21 cellular contexts compared by ENCODE assay signal in the genomic region with DNA sequence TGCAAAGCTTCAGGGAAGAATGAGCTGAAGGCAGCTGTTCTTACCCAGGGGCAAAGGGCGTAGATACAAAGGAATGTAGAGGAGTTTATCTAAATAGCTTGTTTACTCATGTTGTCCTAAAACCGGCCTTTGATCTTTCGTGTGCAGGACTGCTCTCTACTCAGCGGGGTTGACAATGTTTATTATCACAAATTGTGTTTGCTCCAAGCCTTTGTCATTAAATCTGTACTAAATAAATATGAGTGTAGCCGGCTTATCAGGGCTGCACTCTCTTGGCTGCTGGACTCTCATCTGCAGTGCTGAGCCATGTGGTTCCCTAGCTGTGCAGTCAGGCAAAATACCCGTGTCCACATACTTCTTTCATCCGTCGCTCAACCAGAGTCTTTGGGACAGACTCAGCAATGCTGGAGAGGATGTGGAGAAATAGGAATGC.
"Had no signal": no experiment of that assay in that cellular context is flagged by ENCODE, and none has a peak within 500 bp of the region (broad histone marks: within the 10 kb centered on the region; RNA-seq: fewer than 3 reads in every experiment).

No MANE protein-coding gene starts in this region.

- H3K4me3 Mint-ChIP-seq: dendritic cell treated with granulocyte-macrophage colony-stimulating factor and Interleukin-4, amounts not matched to agents 40 ng/mL and 50 ng/mL, for 4 days; effector memory CD8-positive, alpha-beta T cell; natural killer cell; neural crest cell; stimulated activated naive B cell treated with anti-CD40 and anti-IgM and Interleukin-4, amounts not matched to agents 10 μg/mL and 1 μg/mL and 100 μg/mL, for 72 hours; stimulated activated naive CD8-positive, alpha-beta T cell treated with anti-CD3 and anti-CD28 coated beads, Interleukin-15, amount 100 ng/mL, for 72 hours; type B pancreatic cell had no signal

- H3K36me3 Mint-ChIP-seq: natural killer cell; stimulated activated naive B cell treated with anti-CD40 and anti-IgM and Interleukin-4, amounts not matched to agents 10 μg/mL and 1 μg/mL and 100 μg/mL, for 72 hours had no signal

- H3K4me1 Mint-ChIP-seq: natural killer cell; neural crest cell; stimulated activated naive B cell treated with anti-CD40 and anti-IgM and Interleukin-4, amounts not matched to agents 10 μg/mL and 1 μg/mL and 100 μg/mL, for 72 hours; stimulated activated naive CD8-positive, alpha-beta T cell treated with anti-CD3 and anti-CD28 coated beads, Interleukin-15, amount 100 ng/mL, for 72 hours had no signal

- FAIRE-seq: colon, urothelium cell line had no signal

- DNase-seq: effector memory CD8-positive, alpha-beta T cell; erythroblast; foreskin melanocyte; head of caudate nucleus; hippocampal formation; kidney glomerular epithelial cell; mammary epithelial cell; natural killer cell; posterior cingulate gyrus; stimulated activated CD4-positive, alpha-beta T cell treated with anti-CD3 and anti-CD28 coated beads, Interleukin-2, amount 100 ng/mL, for 24 hours; stimulated activated CD4-positive, alpha-beta T cell treated with anti-CD3 and anti-CD28 coated beads, Interleukin-4, amount 100 ng/mL, for 4 hours; stimulated activated naive B cell treated with anti-CD40 and anti-IgM and Interleukin-4, amounts not matched to agents 10 μg/mL and 1 μg/mL and 100 μg/mL, for 72 hours; stimulated activated naive CD8-positive, alpha-beta T cell treated with anti-CD3 and anti-CD28 coated beads, Interleukin-15, amount 100 ng/mL, for 72 hours; substantia nigra had no signal

- ATAC-seq: effector memory CD8-positive, alpha-beta T cell; left lobe of liver; natural killer cell; sciatic nerve; stimulated activated naive B cell treated with anti-CD40 and anti-IgM and Interleukin-4, amounts not matched to agents 10 μg/mL and 1 μg/mL and 100 μg/mL, for 72 hours; stimulated activated naive CD8-positive, alpha-beta T cell treated with anti-CD3 and anti-CD28 coated beads, Interleukin-15, amount 100 ng/mL, for 72 hours had no signal

- H3K27ac Mint-ChIP-seq: dendritic cell treated with granulocyte-macrophage colony-stimulating factor and Interleukin-4, amounts not matched to agents 40 ng/mL and 50 ng/mL, for 4 days; effector memory CD8-positive, alpha-beta T cell; natural killer cell; stimulated activated naive B cell treated with anti-CD40 and anti-IgM and Interleukin-4, amounts not matched to agents 10 μg/mL and 1 μg/mL and 100 μg/mL, for 72 hours; stimulated activated naive CD8-positive, alpha-beta T cell treated with anti-CD3 and anti-CD28 coated beads, Interleukin-15, amount 100 ng/mL, for 72 hours; type B pancreatic cell had no signal

- H3K27me3 Mint-ChIP-seq: dendritic cell treated with granulocyte-macrophage colony-stimulating factor and Interleukin-4, amounts not matched to agents 40 ng/mL and 50 ng/mL, for 4 days; stimulated activated naive B cell treated with anti-CD40 and anti-IgM and Interleukin-4, amounts not matched to agents 10 μg/mL and 1 μg/mL and 100 μg/mL, for 72 hours; stimulated activated naive CD8-positive, alpha-beta T cell treated with anti-CD3 and anti-CD28 coated beads, Interleukin-15, amount 100 ng/mL, for 72 hours; type B pancreatic cell had no signal

- H3K9me3 Mint-ChIP-seq: dendritic cell treated with granulocyte-macrophage colony-stimulating factor and Interleukin-4, amounts not matched to agents 40 ng/mL and 50 ng/mL, for 4 days had no signal
